1 cellular context compared by ENCODE assay signal in genomic region chr20:22585786-22586493, GRCh38.
TF ChIP-seq lines count a peak whose summit lies in the region.

No MANE protein-coding gene starts in this region.

TF ChIP-seq in HCT116, 20 proteins besides CTCF, POLR2A, EP300 and RAD21:
- TF ChIP-seq ZBTB33 (IDR thresholded peaks at IDR 0.05; ENCODE audit: extremely low read depth, insufficient replicate concordance, low read length): no peak
- TF ChIP-seq EZH2 (IDR thresholded peaks at IDR 0.05): no peak
- TF ChIP-seq POLR2AphosphoS5 (IDR thresholded peaks at IDR 0.05; ENCODE audit: low read depth, low read length): no peak
- TF ChIP-seq JUND (IDR thresholded peaks at IDR 0.05): no peak
- TF ChIP-seq CBX3 (IDR thresholded peaks at IDR 0.05; ENCODE audit: low read depth): no peak
- no peak for TF ChIP-seq ZNF274 (IDR thresholded peaks at IDR 0.05; ENCODE audit: low read depth, low read length)
